ENCODE assay signal across 8 cellular contexts in genomic region chr2:69177785-69178636, GRCh38.
DNase-seq lines count a peak whose midpoint lies in the region; ATAC-seq lines count a peak whose summit lies in the region.

No MANE protein-coding gene starts in this region.

- peak; percentile 61 for DNase-seq in GF-D8 (lab: John Stamatoyannopoulos, UW)
- DNase-seq in MV-4-11 (lab: John Stamatoyannopoulos, UW): peak; percentile 96
- DNase-seq in T47D (ENCODE audit: low read depth in 1 of 2, low spot score in 1 of 2): peak; percentile 37 to 92
- DNase-seq in skeletal muscle cell (ENCODE audit: low read depth): peak; percentile 80
- DNase-seq in NCI-H1105 (lab: John Stamatoyannopoulos, UW): no peak
- DNase-seq in germinal center (ENCODE audit: low spot score): no peak

- peak overlapping the region; percentile 1 for H3K9ac ChIP-seq in iPS-15b (ENCODE audit: low read depth, low read length)

- H3K4me3 ChIP-seq in iPS-15b (ENCODE audit: low read depth, low read length) (peak overlapping the region; percentile 40), skeletal muscle cell (ENCODE audit: low read depth, low read length) (peak overlapping the region; percentile 2)

- no peak for ATAC-seq in GM21576 (IDR thresholded peaks at IDR 0.05; ENCODE audit: unreplicated experiment)

- no peaks in the 10 kb centered on the region for H3K27me3 ChIP-seq in iPS-15b (ENCODE audit: control insufficient read depth, insufficient read depth, low read length)

- H3K36me3 ChIP-seq in iPS-15b (ENCODE audit: control insufficient read depth, insufficient read depth, low read length): no peaks in the 10 kb centered on the region

- in situ Hi-C loops in T47D (cut with HindIII; ENCODE audit: low pct_unique_long_range_greater_than_20kb, low sequenced_read_pairs): no loop called here

- no peaks in the 10 kb centered on the region for H3K9me3 ChIP-seq in iPS-15b (ENCODE audit: control insufficient read depth, insufficient read depth, low read length)

- peaks cover 13% of the 10 kb centered on the region for H3K4me1 ChIP-seq in iPS-15b (ENCODE audit: control insufficient read depth, insufficient read depth, low read length)

Comparison
In these comparisons a context has a peak if more than half of its experiments do, and no peak if none do; other contexts are left out.
1. DNase-seq: peak in GF-D8 (single experiment), MV-4-11 (single experiment), T47D (2 of 2) and skeletal muscle cell (single experiment); none in NCI-H1105 (single experiment) and germinal center (single experiment).